In the genomic region with DNA sequence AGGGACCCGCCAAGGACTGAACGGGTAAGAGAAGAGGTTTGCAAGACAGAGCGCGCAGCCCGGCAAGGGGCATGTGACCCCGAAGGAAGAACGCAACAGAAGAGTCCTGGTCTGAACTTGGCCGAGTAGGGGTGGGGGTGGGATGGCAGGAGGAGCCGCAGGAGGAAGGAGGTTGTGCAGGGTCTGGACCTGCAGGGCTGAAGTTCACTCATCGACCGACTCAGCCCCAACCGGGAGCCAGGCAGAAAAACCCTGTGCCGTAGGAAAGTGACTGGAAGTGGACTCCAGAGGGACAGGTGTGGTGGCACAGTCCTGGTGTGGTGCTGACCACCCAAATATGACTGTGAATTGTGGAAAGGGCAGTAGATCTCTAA, we compare ENCODE assay signal across 11 cellular contexts. TPM values are rescaled to one million over a fixed set of nuclear protein-coding genes. Genes with fewer than 3 reads are reported as not detected.
A peak's percentile ranks its signal among the peaks of the same experiment; 100 is the strongest.
DNase-seq lines count a peak whose midpoint lies in the region; ATAC-seq and TF ChIP-seq lines count a peak whose summit lies in the region.
"Had no signal": no experiment of that assay in that cellular context is flagged by ENCODE, and none has a peak within 500 bp of the region (broad histone marks: within the 10 kb centered on the region; RNA-seq: fewer than 3 reads in every experiment).

No MANE protein-coding gene starts in this region.

- DNase-seq in Right ventricle myocardium inferior (ENCODE audit: missing footprints), result no peak
- no peak for DNase-seq in left ventricle myocardium superior
- no peak for DNase-seq in effector memory CD4-positive, alpha-beta T cell
- no peak for DNase-seq in upper lobe of left lung
- DNase-seq in NCI-H524 treated with DMSO at 0.1 percent for 48 hours (lab: John Stamatoyannopoulos, UW), result no peak
- no peak for DNase-seq in DMS79 (lab: John Stamatoyannopoulos, UW)
- DNase-seq in stimulated activated CD4-positive, alpha-beta T cell treated with anti-CD3 and anti-CD28 coated beads, Interleukin-4, amount 100 ng/mL, for 1 hour, result no peak
- DNase-seq: occipital lobe had no signal

- ATAC-seq in Right ventricle myocardium inferior (peak; percentile 9), left ventricle myocardium superior (no peak), upper lobe of left lung (ENCODE audit: low FRiP score in 2 of 2) (peak in 1 of 2 donors; percentile 1)

- no peaks in the 10 kb centered on the region for H3K4me1 ChIP-seq in effector memory CD4-positive, alpha-beta T cell (ENCODE audit: control insufficient read depth, insufficient read depth, low read length, poor library complexity, severe bottlenecking)
- H3K4me1 ChIP-seq in muscle layer of duodenum (ENCODE audit: control insufficient read depth in 1 of 2, insufficient read depth in 2 of 2, low read length in 2 of 2) (peaks cover 0 to 8% of the 10 kb centered on the region in 2 donors), upper lobe of left lung (peaks cover 6 to 45% (median 12%) of the 10 kb centered on the region in 4 donors)

- H3K27me3 ChIP-seq in effector memory CD4-positive, alpha-beta T cell (replicated peaks; ENCODE audit: control insufficient read depth, insufficient read depth, low read length, poor library complexity, severe bottlenecking), result no peaks in the 10 kb centered on the region
- no peaks in the 10 kb centered on the region for H3K27me3 ChIP-seq in muscle layer of duodenum (ENCODE audit: low read depth, low read length)
- H3K27me3 ChIP-seq in upper lobe of left lung, result no peaks in the 10 kb centered on the region

- no peaks in the 10 kb centered on the region for H3K36me3 ChIP-seq in effector memory CD4-positive, alpha-beta T cell (ENCODE audit: control insufficient read depth, insufficient read depth, low read length)
- H3K36me3 ChIP-seq in muscle layer of duodenum (ENCODE audit: control insufficient read depth in 1 of 2, insufficient read depth in 2 of 2, low read length in 2 of 2) (peaks cover 4 to 23% of the 10 kb centered on the region in 2 donors), upper lobe of left lung (peaks cover 0 to 48% (median 23%) of the 10 kb centered on the region in 4 donors)

- intact Hi-C loops in Right ventricle myocardium inferior (cut with DNase I), result no loop called here
- intact Hi-C loops in left ventricle myocardium superior (cut with micrococcal nuclease), result no loop called here

- TF ChIP-seq POLR2A in upper lobe of left lung (IDR thresholded peaks at IDR 0.05), result no peak

- 55 to 65% methylated on average over 10 to 13 of the region's 13 CpGs for WGBS in upper lobe of left lung, 2 donors

- H3K9me3 ChIP-seq in effector memory CD4-positive, alpha-beta T cell (ENCODE audit: control insufficient read depth, low read length), result no peaks in the 10 kb centered on the region
- H3K9me3 ChIP-seq in muscle layer of duodenum (ENCODE audit: control insufficient read depth in 1 of 2, low read length in 2 of 2), result no peaks in the 10 kb centered on the region
- H3K9me3 ChIP-seq in upper lobe of left lung, result no peaks in the 10 kb centered on the region

- no peak for TF ChIP-seq EP300 in upper lobe of left lung (IDR thresholded peaks at IDR 0.05)

- H3K27ac ChIP-seq in effector memory CD4-positive, alpha-beta T cell (ENCODE audit: insufficient read depth, low read length, poor library complexity, severe bottlenecking), result no peak overlapping the region
- H3K27ac ChIP-seq in muscle layer of duodenum (ENCODE audit: low read length) (no peak overlapping the region), upper lobe of left lung (no peak overlapping the region)
- H3K27ac ChIP-seq: HL-60 had no signal

- H3K4me3 ChIP-seq in effector memory CD4-positive, alpha-beta T cell (ENCODE audit: insufficient read depth, low read depth, low read length, poor library complexity, severe bottlenecking), result peak overlapping the region; percentile 35
- H3K4me3 ChIP-seq in muscle layer of duodenum (ENCODE audit: low read depth in 1 of 2, low read length in 2 of 2) (peak overlapping the region; percentile 30 to 62), upper lobe of left lung (peak overlapping the region in 3 of 4 donors; percentile 41 to 49 (median 48))

- TF ChIP-seq CTCF in upper lobe of left lung (IDR thresholded peaks at IDR 0.05), result no peak

RNA-seq across cellular contexts. Expression of gene ADISSP, which starts 15.2 kb away (rescaled TPM):
- 14.6 TPM for total RNA-seq in Right ventricle myocardium inferior
- 10.3 TPM for total RNA-seq in left ventricle myocardium superior
- 10 to 100 TPM in 5 of 6 donors, 1 to 10 TPM in 1; 6.7 to 41.9 (median 39.1) TPM for total RNA-seq in upper lobe of left lung

RNA-seq across cellular contexts. Expression of gene HSPA12B, which starts 19.9 kb away (rescaled TPM):
- 17.5 TPM for total RNA-seq in Right ventricle myocardium inferior
- total RNA-seq in left ventricle myocardium superior, result 16.2 TPM
- 10 to 100 TPM; 18.4 to 53.7 (median 21.5) TPM for total RNA-seq in upper lobe of left lung
- total RNA-seq: activated naive CD4-positive, alpha-beta T cell treated with anti-CD3 and anti-CD28 coated beads, Interleukin-2, amount 50 U/mL, for 72 hours had no signal

RNA-seq across cellular contexts. Expression of gene SPEF1, which starts 28.9 kb away (rescaled TPM):
- 0.14 TPM for total RNA-seq in Right ventricle myocardium inferior
- not detected for total RNA-seq in left ventricle myocardium superior
- 10 to 100 TPM in 1 of 6 donors, 1 to 10 TPM in 4, under 1 TPM in 1; 0.34 to 15.1 (median 5.4) TPM for total RNA-seq in upper lobe of left lung

RNA-seq across cellular contexts. Expression of gene CENPB, which starts 34.2 kb away (rescaled TPM):
- 68.2 TPM for total RNA-seq in Right ventricle myocardium inferior
- 68.3 TPM for total RNA-seq in left ventricle myocardium superior
- total RNA-seq in upper lobe of left lung, result 100 to 1,000 TPM in 2 of 6 donors, 10 to 100 TPM in 4; 56.6 to 125 (median 89.7) TPM

RNA-seq across cellular contexts. Expression of gene SIGLEC1, which starts 40.0 kb away (rescaled TPM):
- total RNA-seq in Right ventricle myocardium inferior (9.5 TPM), left ventricle myocardium superior (7.1 TPM), upper lobe of left lung (10 to 100 TPM; 14.4 to 69.9 (median 60.7) TPM)
